Comparison of ENCODE assay signal across 1 cellular context in the genomic region with DNA sequence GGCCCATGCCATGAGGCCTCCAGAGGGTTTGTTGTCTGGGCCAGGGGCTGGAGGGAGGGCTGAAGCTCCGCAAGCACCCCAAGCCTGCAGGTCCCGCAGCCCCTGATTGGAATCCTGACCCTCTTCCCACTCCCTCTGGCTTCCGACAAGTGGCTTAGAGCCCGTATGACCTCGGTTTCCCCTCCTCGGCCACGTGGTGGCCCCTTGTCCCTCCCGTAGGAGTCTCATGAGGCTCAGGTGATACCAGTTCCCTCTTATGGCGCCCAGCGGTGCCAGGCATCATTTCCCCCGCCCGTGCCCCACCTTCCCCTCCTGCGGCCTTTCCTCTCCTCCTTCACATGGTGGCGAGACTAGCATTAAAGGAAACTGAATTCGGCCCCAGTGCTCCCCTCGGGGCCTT.
TF ChIP-seq lines count a peak whose summit lies in the region.

No MANE protein-coding gene starts in this region.

TF ChIP-seq in HepG2, 621 proteins besides CTCF, POLR2A, EP300 and RAD21:
- 0 out of 2 replicates have a peak, but pooled peaks have one; percentile 9 for TF ChIP-seq PHF20 (CRISPR knock-in tag; IDR thresholded peaks at IDR 0.05)
- TF ChIP-seq FOSL1 (CRISPR knock-in tag; IDR thresholded peaks at IDR 0.05; ENCODE audit: borderline replicate concordance): no peak
- TF ChIP-seq, protein P1, sequence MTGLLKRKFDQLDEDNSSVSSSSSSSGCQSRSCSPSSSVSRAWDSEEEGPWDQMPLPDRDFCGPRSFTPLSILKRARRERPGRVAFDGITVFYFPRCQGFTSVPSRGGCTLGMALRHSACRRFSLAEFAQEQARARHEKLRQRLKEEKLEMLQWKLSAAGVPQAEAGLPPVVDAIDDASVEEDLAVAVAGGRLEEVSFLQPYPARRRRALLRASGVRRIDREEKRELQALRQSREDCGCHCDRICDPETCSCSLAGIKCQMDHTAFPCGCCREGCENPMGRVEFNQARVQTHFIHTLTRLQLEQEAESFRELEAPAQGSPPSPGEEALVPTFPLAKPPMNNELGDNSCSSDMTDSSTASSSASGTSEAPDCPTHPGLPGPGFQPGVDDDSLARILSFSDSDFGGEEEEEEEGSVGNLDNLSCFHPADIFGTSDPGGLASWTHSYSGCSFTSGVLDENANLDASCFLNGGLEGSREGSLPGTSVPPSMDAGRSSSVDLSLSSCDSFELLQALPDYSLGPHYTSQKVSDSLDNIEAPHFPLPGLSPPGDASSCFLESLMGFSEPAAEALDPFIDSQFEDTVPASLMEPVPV (CRISPR knock-in tag; IDR thresholded peaks at IDR 0.05): no peak
